Comparison of ENCODE assay signal across 11 cellular contexts in genomic region chr1:92882817-92883216, GRCh38. TPM values are rescaled to one million over a fixed set of nuclear protein-coding genes. Genes with fewer than 3 reads are reported as not detected.
DNase-seq lines count a peak whose midpoint lies in the region; ATAC-seq and TF ChIP-seq lines count a peak whose summit lies in the region.
"Had no signal": no experiment of that assay in that cellular context is flagged by ENCODE, and none has a peak within 500 bp of the region (broad histone marks: within the 10 kb centered on the region; RNA-seq: fewer than 3 reads in every experiment).

No MANE protein-coding gene starts in this region.

- H3K4me1 ChIP-seq in thymus (ENCODE audit: control insufficient read depth, insufficient read depth, low read length), result peaks cover 25% of the 10 kb centered on the region

- H3K36me3 ChIP-seq in thymus (ENCODE audit: control insufficient read depth, insufficient read depth), result no peaks in the 10 kb centered on the region
- H3K36me3 ChIP-seq: BLaER1, gastrocnemius medialis had no signal

- peak overlapping the region; percentile 22 for H3K4me3 Mint-ChIP-seq in T-helper 1 cell treated with Interleukin-12 subunit alpha and Interleukin-12 subunit beta and Interleukin-4 antibody, amounts not matched to agents 30 μg/mL and 1 μg/mL, for 36 hours
- no peak overlapping the region for H3K4me3 Mint-ChIP-seq in dendritic cell treated with granulocyte-macrophage colony-stimulating factor and Interleukin-4, amounts not matched to agents 40 ng/mL and 50 ng/mL, for 4 days
- H3K4me3 Mint-ChIP-seq in mesothelial cell of epicardium, result no peak overlapping the region

- peaks cover 2% of the 10 kb centered on the region for H3K36me3 Mint-ChIP-seq in T-helper 1 cell treated with Interleukin-12 subunit alpha and Interleukin-12 subunit beta and Interleukin-4 antibody, amounts not matched to agents 30 μg/mL and 1 μg/mL, for 36 hours (ENCODE audit: low read depth)
- H3K36me3 Mint-ChIP-seq in dendritic cell treated with granulocyte-macrophage colony-stimulating factor and Interleukin-4, amounts not matched to agents 40 ng/mL and 50 ng/mL, for 4 days (ENCODE audit: low read depth), result no peaks in the 10 kb centered on the region
- H3K36me3 Mint-ChIP-seq in mesothelial cell of epicardium, result no peaks in the 10 kb centered on the region

- WGBS in thymus, result 11% methylated on average over 1 of the region's 1 CpG

- peaks cover 19% of the 10 kb centered on the region for H3K4me1 Mint-ChIP-seq in T-helper 1 cell treated with Interleukin-12 subunit alpha and Interleukin-12 subunit beta and Interleukin-4 antibody, amounts not matched to agents 30 μg/mL and 1 μg/mL, for 36 hours (ENCODE audit: low read depth)
- peaks cover 19% of the 10 kb centered on the region for H3K4me1 Mint-ChIP-seq in dendritic cell treated with granulocyte-macrophage colony-stimulating factor and Interleukin-4, amounts not matched to agents 40 ng/mL and 50 ng/mL, for 4 days (ENCODE audit: low read depth)
- H3K4me1 Mint-ChIP-seq in mesothelial cell of epicardium, result peaks cover 5% of the 10 kb centered on the region

- H3K27ac ChIP-seq in thymus (ENCODE audit: low read depth), result peak overlapping the region; percentile 19
- H3K27ac ChIP-seq: BLaER1, gastrocnemius medialis had no signal

- intact Hi-C loops in dendritic cell treated with granulocyte-macrophage colony-stimulating factor and Interleukin-4, amounts not matched to agents 40 ng/mL and 50 ng/mL, for 4 days (cut with micrococcal nuclease), result no loop called here

- peak; percentile 30 for DNase-seq in stimulated activated CD4-positive, alpha-beta T cell treated with anti-CD3 and anti-CD28 coated beads, Interleukin-15, amount 100 ng/mL, for 24 hours
- no peak for DNase-seq in stimulated activated CD4-positive, alpha-beta T cell treated with anti-CD3 and anti-CD28 coated beads, Interleukin-1b, Interleukin-23, amount 100 ng/mL, for 48 hours
- DNase-seq in mesothelial cell of epicardium (ENCODE audit: low spot score in 2 of 2, unreplicated experiment in 2 of 2) (no peak), NCI-H748 treated with DMSO at 0.1 percent for 48 hours (lab: John Stamatoyannopoulos, UW) (no peak)
- DNase-seq: gastrocnemius medialis, NCI-H1694 treated with DMSO at 0.1 percent for 48 hours had no signal

- no peak overlapping the region for H3K4me3 ChIP-seq in thymus (ENCODE audit: low read length)
- H3K4me3 ChIP-seq: BLaER1, gastrocnemius medialis had no signal

- no peaks in the 10 kb centered on the region for H3K9me3 ChIP-seq in thymus (ENCODE audit: control insufficient read depth)
- H3K9me3 ChIP-seq: BLaER1, gastrocnemius medialis had no signal

- no peaks in the 10 kb centered on the region for H3K27me3 ChIP-seq in thymus (ENCODE audit: control insufficient read depth, insufficient read depth)
- H3K27me3 ChIP-seq: BLaER1, gastrocnemius medialis had no signal

- H3K9me3 Mint-ChIP-seq in T-helper 1 cell treated with Interleukin-12 subunit alpha and Interleukin-12 subunit beta and Interleukin-4 antibody, amounts not matched to agents 30 μg/mL and 1 μg/mL, for 36 hours, result no peaks in the 10 kb centered on the region
- H3K9me3 Mint-ChIP-seq in dendritic cell treated with granulocyte-macrophage colony-stimulating factor and Interleukin-4, amounts not matched to agents 40 ng/mL and 50 ng/mL, for 4 days, result no peaks in the 10 kb centered on the region
- no peaks in the 10 kb centered on the region for H3K9me3 Mint-ChIP-seq in mesothelial cell of epicardium

- ATAC-seq in HG03108 (IDR thresholded peaks at IDR 0.05; ENCODE audit: unreplicated experiment), result no peak
- ATAC-seq: gastrocnemius medialis had no signal

- TF ChIP-seq CTCF in mesothelial cell of epicardium (IDR thresholded peaks at IDR 0.05; ENCODE audit: unreplicated experiment), result no peak

- H3K27me3 Mint-ChIP-seq in T-helper 1 cell treated with Interleukin-12 subunit alpha and Interleukin-12 subunit beta and Interleukin-4 antibody, amounts not matched to agents 30 μg/mL and 1 μg/mL, for 36 hours (ENCODE audit: low read depth), result no peaks in the 10 kb centered on the region
- H3K27me3 Mint-ChIP-seq in dendritic cell treated with granulocyte-macrophage colony-stimulating factor and Interleukin-4, amounts not matched to agents 40 ng/mL and 50 ng/mL, for 4 days, result no peaks in the 10 kb centered on the region
- no peaks in the 10 kb centered on the region for H3K27me3 Mint-ChIP-seq in mesothelial cell of epicardium (ENCODE audit: low read depth)

- H3K27ac Mint-ChIP-seq in T-helper 1 cell treated with Interleukin-12 subunit alpha and Interleukin-12 subunit beta and Interleukin-4 antibody, amounts not matched to agents 30 μg/mL and 1 μg/mL, for 36 hours, result peak overlapping the region; percentile 32
- peak overlapping the region; percentile 5 for H3K27ac Mint-ChIP-seq in dendritic cell treated with granulocyte-macrophage colony-stimulating factor and Interleukin-4, amounts not matched to agents 40 ng/mL and 50 ng/mL, for 4 days
- no peak overlapping the region for H3K27ac Mint-ChIP-seq in mesothelial cell of epicardium

RNA-seq across cellular contexts. Expression of gene RPL5, which starts 51.0 kb away (rescaled TPM):
- polyA plus RNA-seq in thymus, result 2,759 TPM
- total RNA-seq in mesothelial cell of epicardium, result 1,556 to 1,645 TPM (median 1,628 TPM) in 3 replicates
